In genomic region chr5:132831095-132831860, GRCh38 we compare ENCODE assay signal across 9 cellular contexts. TPM values are rescaled to one million over a fixed set of nuclear protein-coding genes. Genes with fewer than 3 reads are reported as not detected.
DNase-seq lines count a peak whose midpoint lies in the region; ATAC-seq lines count a peak whose summit lies in the region.
"Had no signal": no experiment of that assay in that cellular context is flagged by ENCODE, and none has a peak within 500 bp of the region (broad histone marks: within the 10 kb centered on the region; RNA-seq: fewer than 3 reads in every experiment).

No MANE protein-coding gene starts in this region.

- no peaks in the 10 kb centered on the region for H3K36me3 Mint-ChIP-seq in activated CD4-positive, alpha-beta memory T cell treated with anti-CD3 and anti-CD28 coated beads for 36 hours

- no peaks in the 10 kb centered on the region for H3K9me3 Mint-ChIP-seq in activated CD4-positive, alpha-beta memory T cell treated with anti-CD3 and anti-CD28 coated beads for 36 hours

- WGBS in iPS DF 6.9 (ENCODE audit: insufficient coverage, insufficient read length): no CpG with 5 or more reads among the region's 15 CpGs

- H3K9me3 ChIP-seq in iPS DF 6.9 (ENCODE audit: control insufficient read depth, insufficient read depth, low read length) (no peaks in the 10 kb centered on the region), skeletal muscle tissue (ENCODE audit: control insufficient read depth in 3 of 3, low read length in 3 of 3) (no peaks in the 10 kb centered on the region)

- no peak for ATAC-seq in GM19351 (IDR thresholded peaks at IDR 0.05; ENCODE audit: unreplicated experiment)

- H3K4me3 ChIP-seq in H7 (ENCODE audit: insufficient read depth, low read depth, low read length) (peak overlapping the region; percentile 59), iPS DF 6.9 (ENCODE audit: low read length) (peak overlapping the region; percentile 88; the same call in 1 of the 2 replicates), skeletal muscle tissue (ENCODE audit: low read length in 3 of 3) (peak overlapping the region in 1 of 3 donors; percentile 73)

- POLR2A ChIA-PET in activated CD4-positive, alpha-beta memory T cell treated with anti-CD3 and anti-CD28 coated beads for 36 hours (lab: Charles Lee): no interaction called here

- H3K4me3 Mint-ChIP-seq in activated CD4-positive, alpha-beta memory T cell treated with anti-CD3 and anti-CD28 coated beads for 36 hours: peak overlapping the region; percentile 59

- H3K4me1 ChIP-seq in iPS DF 6.9 (ENCODE audit: control insufficient read depth, insufficient read depth, low read length): no peaks in the 10 kb centered on the region; the same call in 1 of the 2 replicates
- peaks cover 4 to 17% (median 8%) of the 10 kb centered on the region in 3 donors for H3K4me1 ChIP-seq in skeletal muscle tissue (ENCODE audit: control insufficient read depth in 3 of 3, insufficient read depth in 3 of 3, low read length in 3 of 3)

- H3K4me1 Mint-ChIP-seq in activated CD4-positive, alpha-beta memory T cell treated with anti-CD3 and anti-CD28 coated beads for 36 hours (ENCODE audit: low read depth): no peaks in the 10 kb centered on the region

- H3K36me3 ChIP-seq in H7 (replicated peaks; ENCODE audit: control insufficient read depth, insufficient read depth, low read length): no peaks in the 10 kb centered on the region
- no peaks in the 10 kb centered on the region for H3K36me3 ChIP-seq in iPS DF 6.9 (ENCODE audit: control insufficient read depth, insufficient read depth, low read length)
- H3K36me3 ChIP-seq in skeletal muscle tissue (ENCODE audit: control insufficient read depth in 3 of 3, insufficient read depth in 3 of 3, low read length in 3 of 3): no peaks in the 10 kb centered on the region

- intact Hi-C loops in activated CD4-positive, alpha-beta memory T cell treated with anti-CD3 and anti-CD28 coated beads for 36 hours (cut with micrococcal nuclease): loop anchor here (2.0 kb wide), 1 partner anchor 52 kb away; no protein-coding TSS in a partner anchor

- H3K27me3 ChIP-seq in H7 (ENCODE audit: control insufficient read depth, insufficient read depth, low read length) (peaks cover 49% of the 10 kb centered on the region), iPS DF 6.9 (ENCODE audit: control insufficient read depth, insufficient read depth, low read length) (peaks cover 13% of the 10 kb centered on the region), skeletal muscle tissue (ENCODE audit: control insufficient read depth in 3 of 3, insufficient read depth in 3 of 3, low read length in 3 of 3) (peaks cover 2 to 24% (median 19%) of the 10 kb centered on the region in 3 donors)

- CTCF ChIA-PET in activated CD4-positive, alpha-beta memory T cell treated with anti-CD3 and anti-CD28 coated beads for 36 hours (lab: Charles Lee): interaction anchor here (1.0 to 5.4 kb wide), 5 partner anchors 8 to 445 kb away, joined by 3 to 24 read pairs (median 4); no protein-coding TSS in a partner anchor

- peaks cover 33% of the 10 kb centered on the region for H3K27me3 Mint-ChIP-seq in activated CD4-positive, alpha-beta memory T cell treated with anti-CD3 and anti-CD28 coated beads for 36 hours

- H3K27ac ChIP-seq in iPS DF 6.9 (ENCODE audit: low read length): no peak overlapping the region
- no peak overlapping the region for H3K27ac ChIP-seq in skeletal muscle tissue (ENCODE audit: low read depth, low read length)

- peak; percentile 41 for DNase-seq in H7
- DNase-seq in activated CD4-positive, alpha-beta memory T cell treated with anti-CD3 and anti-CD28 coated beads for 36 hours: no peak
- no peak for DNase-seq in iPS DF 6.9 (ENCODE audit: low read depth, low spot score)
- DNase-seq in GM03348 (ENCODE audit: low spot score): no peak
- no peak for DNase-seq in middle frontal gyrus (ENCODE audit: extremely low spot score, low spot score)
- DNase-seq in NCI-H2081 treated with DMSO at 0.1 percent for 48 hours (lab: John Stamatoyannopoulos, UW): no peak

- peak overlapping the region in 2 of 3 donors; percentile 73 to 78 for H3K9ac ChIP-seq in skeletal muscle tissue (ENCODE audit: low read depth in 1 of 3, low read length in 3 of 3)

- no peak overlapping the region for H3K27ac Mint-ChIP-seq in activated CD4-positive, alpha-beta memory T cell treated with anti-CD3 and anti-CD28 coated beads for 36 hours

RNA-seq across cellular contexts. Expression of gene SHROOM1, which starts 0.8 kb away (rescaled TPM):
- total RNA-seq in H7 (2014; rRNA removed; shearing (Covaris generic)): 1.3 and 4.0 TPM in 2 replicates
- total RNA-seq in activated CD4-positive, alpha-beta memory T cell treated with anti-CD3 and anti-CD28 coated beads for 36 hours: 1 to 10 TPM; 1.2 to 1.6 TPM
- total RNA-seq in skeletal muscle tissue: 1.6 TPM

RNA-seq across cellular contexts. Expression of gene SOWAHA, which starts 18.2 kb away (rescaled TPM):
- 0.21 TPM in 1 of 2 replicates, not detected in the other for total RNA-seq in H7 (2014; rRNA removed; shearing (Covaris generic))
- total RNA-seq in activated CD4-positive, alpha-beta memory T cell treated with anti-CD3 and anti-CD28 coated beads for 36 hours: not detected
- under 0.01 TPM for total RNA-seq in skeletal muscle tissue
- total RNA-seq: mononuclear cell had no signal

RNA-seq across cellular contexts. Expression of gene GDF9, which starts 35.0 kb away (rescaled TPM):
- 0.22 and 0.24 TPM in 2 replicates for total RNA-seq in H7 (2014; rRNA removed; shearing (Covaris generic))
- total RNA-seq in activated CD4-positive, alpha-beta memory T cell treated with anti-CD3 and anti-CD28 coated beads for 36 hours: under 1 TPM; 0.43 to 0.73 TPM
- 0.52 TPM for total RNA-seq in skeletal muscle tissue

RNA-seq across cellular contexts. Expression of gene UQCRQ, which starts 35.2 kb away (rescaled TPM):
- 129 and 137 TPM in 2 replicates for total RNA-seq in H7 (2014; rRNA removed; shearing (Covaris generic))
- 100 to 1,000 TPM; 540 to 565 TPM for total RNA-seq in activated CD4-positive, alpha-beta memory T cell treated with anti-CD3 and anti-CD28 coated beads for 36 hours
- total RNA-seq in skeletal muscle tissue: 135 TPM

RNA-seq across cellular contexts. Expression of gene LEAP2, which starts 42.2 kb away (rescaled TPM):
- 0.70 and 0.94 TPM in 2 replicates for total RNA-seq in H7 (2014; rRNA removed; shearing (Covaris generic))
- 1 to 10 TPM; 1.7 to 3.2 TPM for total RNA-seq in activated CD4-positive, alpha-beta memory T cell treated with anti-CD3 and anti-CD28 coated beads for 36 hours
- 2.1 TPM for total RNA-seq in skeletal muscle tissue
